ENCODE assay signal across 8 cellular contexts in genomic region chr3:179652467-179653105, GRCh38. TPM values are rescaled to one million over a fixed set of nuclear protein-coding genes. Genes with fewer than 3 reads are reported as not detected.
DNase-seq lines count a peak whose midpoint lies in the region; ATAC-seq and TF ChIP-seq lines count a peak whose summit lies in the region.

Gene USP13 (plus strand): TSS chr3:179653040. CDS start chr3:179653226, 186 bp downstream.

- H3K4me1 Mint-ChIP-seq in activated T-helper 17 cell treated with anti-CD3 and anti-CD28 coated beads, Interleukin-2, amount 50 U/mL, for 72 hours = peaks cover 19% of the 10 kb centered on the region
- H3K4me1 Mint-ChIP-seq in natural killer cell treated with Interleukin-12 subunit alpha and Interleukin-12 subunit beta and Interleukin-15 and Interleukin-18, amount 100 ng/mL, for 72 hours (ENCODE audit: low read depth in 2 of 2) = peaks cover 24 to 26% of the 10 kb centered on the region in 2 donors

- no peak for TF ChIP-seq CTCF in DOHH2 (IDR thresholded peaks at IDR 0.05; ENCODE audit: low read depth, low read length, poor library complexity, severe bottlenecking)
- peak; percentile 36 for TF ChIP-seq CTCF in Panc1 (IDR thresholded peaks at IDR 0.05)
- no peak for TF ChIP-seq CTCF in fibroblast of pulmonary artery (IDR thresholded peaks at IDR 0.05; ENCODE audit: low read length, missing control alignments)
- no peak for TF ChIP-seq CTCF in stomach (IDR thresholded peaks at IDR 0.05)

- H4K20me1 ChIP-seq in DOHH2 (ENCODE audit: control insufficient read depth, insufficient read depth, low read depth, low read length) = peaks cover 5% of the 10 kb centered on the region; the same call in 1 of the 2 replicates

- no peaks in the 10 kb centered on the region for H3K9me2 ChIP-seq in DOHH2 (replicated peaks; ENCODE audit: control insufficient read depth, low read length)

- BruUV-seq in Panc1 (replicated peaks; lab: Mats Ljungman, UMichigan) = no TSS peak

- no peaks in the 10 kb centered on the region for H3K36me3 Mint-ChIP-seq in activated T-helper 17 cell treated with anti-CD3 and anti-CD28 coated beads, Interleukin-2, amount 50 U/mL, for 72 hours (ENCODE audit: low read depth)
- peaks cover 4% of the 10 kb centered on the region for H3K36me3 Mint-ChIP-seq in natural killer cell treated with Interleukin-12 subunit alpha and Interleukin-12 subunit beta and Interleukin-15 and Interleukin-18, amount 100 ng/mL, for 72 hours

- peaks cover 44% of the 10 kb centered on the region for H3K79me2 ChIP-seq in DOHH2 (ENCODE audit: control insufficient read depth, low read length)

- intact Hi-C loops in Panc1 (cut with micrococcal nuclease; ENCODE audit: unreplicated experiment) = loop anchor here (1.0 kb wide), 1 partner anchor 29 kb away; no protein-coding TSS in a partner anchor
- intact Hi-C loops in stomach (cut with DNase I; ENCODE audit: low total_unique reads) = no loop called here

- H3K4me3 Mint-ChIP-seq in activated T-helper 17 cell treated with anti-CD3 and anti-CD28 coated beads, Interleukin-2, amount 50 U/mL, for 72 hours = peak within 1 kb of the TSS; percentile 96
- peak within 1 kb of the TSS; percentile 84 for H3K4me3 Mint-ChIP-seq in natural killer cell treated with Interleukin-12 subunit alpha and Interleukin-12 subunit beta and Interleukin-15 and Interleukin-18, amount 100 ng/mL, for 72 hours

- peak within 1 kb of the TSS; percentile 91 for H3K9ac ChIP-seq in HUES64 (ENCODE audit: low read depth, low read length)

- CTCF ChIA-PET in Panc1 (lab: Charles Lee) = no interaction called here

- no peak for DNase-seq in Panc1 (ENCODE audit: low read depth, low spot score)
- peak; percentile 86 for DNase-seq in fibroblast of pulmonary artery (ENCODE audit: low read depth)
- peak; percentile 67 for DNase-seq in natural killer cell treated with Interleukin-12 subunit alpha and Interleukin-12 subunit beta and Interleukin-15 and Interleukin-18, amount 100 ng/mL, for 72 hours (ENCODE audit: low spot score)
- DNase-seq in stomach = peak; percentile 59

- in situ Hi-C loops in Panc1 (cut with HindIII; ENCODE audit: low pct_unique_long_range_greater_than_20kb, low sequenced_read_pairs) = no loop called here

- H3K27me3 ChIP-seq in DOHH2 (ENCODE audit: control insufficient read depth, low read length) (no peaks in the 10 kb centered on the region), HUES64 (ENCODE audit: insufficient read depth, low read length) (no peaks in the 10 kb centered on the region), Panc1 (ENCODE audit: control insufficient read depth, insufficient read depth, low read length) (no peaks in the 10 kb centered on the region), stomach (no peaks in the 10 kb centered on the region)

- under 1% methylated on average over 58 of the region's 58 CpGs for WGBS in HUES64
- WGBS in stomach, 5 donors = 0 to 1% (median 1%) methylated on average over 22 to 58 of the region's 58 CpGs

- H3K4me3 ChIP-seq in DOHH2 (ENCODE audit: low read length) (peak within 1 kb of the TSS; percentile 81), HUES64 (ENCODE audit: low read length) (peak within 1 kb of the TSS; percentile 87), Panc1 (ENCODE audit: low read depth in 2 of 2, low read length in 2 of 2) (peak within 1 kb of the TSS; percentile 77 to 97), fibroblast of pulmonary artery (replicated peaks; ENCODE audit: low read depth, low read length) (peak within 1 kb of the TSS; percentile 79), stomach (peak within 1 kb of the TSS; percentile 73 to 85 (median 80))

- H3K4me2 ChIP-seq in DOHH2 (ENCODE audit: low read length) = peak within 1 kb of the TSS; percentile 71

- H3K9me3 ChIP-seq in DOHH2 (ENCODE audit: control insufficient read depth, insufficient read depth, low read length) (no peaks in the 10 kb centered on the region), HUES64 (ENCODE audit: insufficient read depth, low read depth, low read length) (no peaks in the 10 kb centered on the region), Panc1 (ENCODE audit: control insufficient read depth, insufficient read depth, low read depth, low read length) (no peaks in the 10 kb centered on the region), stomach (no peaks in the 10 kb centered on the region)

- peaks cover 37% of the 10 kb centered on the region for H3K4me1 ChIP-seq in DOHH2 (ENCODE audit: control insufficient read depth, low read length)
- H3K4me1 ChIP-seq in HUES64 (ENCODE audit: insufficient read depth, low read length) = peaks cover 14% of the 10 kb centered on the region; the same call in 1 of the 2 replicates
- H3K4me1 ChIP-seq in Panc1 (ENCODE audit: control insufficient read depth, insufficient read depth, low read length) = peaks cover 18% of the 10 kb centered on the region
- H3K4me1 ChIP-seq in stomach = peaks cover 0 to 19% (median 17%) of the 10 kb centered on the region in 4 donors

- H3K27me3 Mint-ChIP-seq in activated T-helper 17 cell treated with anti-CD3 and anti-CD28 coated beads, Interleukin-2, amount 50 U/mL, for 72 hours = no peaks in the 10 kb centered on the region
- peaks cover 4 to 18% of the 10 kb centered on the region in 2 donors for H3K27me3 Mint-ChIP-seq in natural killer cell treated with Interleukin-12 subunit alpha and Interleukin-12 subunit beta and Interleukin-15 and Interleukin-18, amount 100 ng/mL, for 72 hours

- H3K27ac ChIP-seq in DOHH2 (ENCODE audit: low read depth, low read length) (peak within 1 kb of the TSS; percentile 87), HUES64 (ENCODE audit: low read depth, low read length) (peak within 1 kb of the TSS; percentile 89), Panc1 (ENCODE audit: low read length) (peak within 1 kb of the TSS; percentile 89), stomach (peak within 1 kb of the TSS; percentile 88 to 94 (median 89))

- peak within 1 kb of the TSS; percentile 86 for H3K27ac Mint-ChIP-seq in activated T-helper 17 cell treated with anti-CD3 and anti-CD28 coated beads, Interleukin-2, amount 50 U/mL, for 72 hours
- H3K27ac Mint-ChIP-seq in natural killer cell treated with Interleukin-12 subunit alpha and Interleukin-12 subunit beta and Interleukin-15 and Interleukin-18, amount 100 ng/mL, for 72 hours = peak within 1 kb of the TSS; percentile 76 to 86

- H3K9me3 Mint-ChIP-seq in activated T-helper 17 cell treated with anti-CD3 and anti-CD28 coated beads, Interleukin-2, amount 50 U/mL, for 72 hours = no peaks in the 10 kb centered on the region
- no peaks in the 10 kb centered on the region for H3K9me3 Mint-ChIP-seq in natural killer cell treated with Interleukin-12 subunit alpha and Interleukin-12 subunit beta and Interleukin-15 and Interleukin-18, amount 100 ng/mL, for 72 hours

- no peak for TF ChIP-seq EP300 in stomach (IDR thresholded peaks at IDR 0.05)

- peaks cover 12% of the 10 kb centered on the region for H3F3A ChIP-seq in DOHH2 (ENCODE audit: control insufficient read depth, insufficient read depth)

- POLR2A ChIA-PET in Panc1 (lab: Charles Lee) = interaction anchor here (0.5 kb wide), 1 partner anchor 96 kb away, joined by 5 read pairs; no protein-coding TSS in a partner anchor

- peak; percentile 53 for ATAC-seq in GM21526 (IDR thresholded peaks at IDR 0.05; ENCODE audit: low FRiP score, unreplicated experiment)
- peak; percentile 92 for ATAC-seq in Panc1
- ATAC-seq in activated T-helper 17 cell treated with anti-CD3 and anti-CD28 coated beads, Interleukin-2, amount 50 U/mL, for 72 hours (replicated peaks) = peak; percentile 62
- ATAC-seq in natural killer cell treated with Interleukin-12 subunit alpha and Interleukin-12 subunit beta and Interleukin-15 and Interleukin-18, amount 100 ng/mL, for 72 hours = peak; percentile 82 to 83

- H3K36me3 ChIP-seq in DOHH2 (ENCODE audit: control insufficient read depth, low read length) (peaks cover 25% of the 10 kb centered on the region), HUES64 (ENCODE audit: insufficient read depth, low read length) (peaks cover 3% of the 10 kb centered on the region; the same call in 1 of the 2 replicates), Panc1 (ENCODE audit: control insufficient read depth, insufficient read depth, low read length) (no peaks in the 10 kb centered on the region; the same call in 1 of the 2 replicates), stomach (no peaks in the 10 kb centered on the region)

- no peak for TF ChIP-seq POLR2A in stomach (IDR thresholded peaks at IDR 0.05)

RNA-seq across cellular contexts. Expression of gene USP13, which starts in this region (rescaled TPM):
- polyA plus RNA-seq in HUES64 (2013, experiment 1 of 2) = 14.8 TPM
- 15.3 TPM for polyA plus RNA-seq in HUES64 (2013, experiment 2 of 2)
- total RNA-seq in Panc1 (2021; ENCODE audit: unreplicated experiment) (27.8 TPM), stomach (10 to 100 TPM in 1 of 5 donors, 1 to 10 TPM in 4; 2.3 to 10.3 (median 5.4) TPM)
- polyA plus RNA-seq in Panc1 (2012; ENCODE audit: insufficient read length) = 15.4 TPM
- total RNA-seq in activated T-helper 17 cell treated with anti-CD3 and anti-CD28 coated beads, Interleukin-2, amount 50 U/mL, for 72 hours = 10 to 100 TPM in 1 of 2 donors, 1 to 10 TPM in 1; 4.2 to 12.9 TPM
- 10 to 100 TPM in 1 of 2 donors, 1 to 10 TPM in 1; 6.6 to 14.0 TPM for total RNA-seq in natural killer cell treated with Interleukin-12 subunit alpha and Interleukin-12 subunit beta and Interleukin-15 and Interleukin-18, amount 100 ng/mL, for 72 hours
- 1 to 10 TPM; 1.3 to 2.1 (median 1.5) TPM for polyA plus RNA-seq in stomach
